Comparison of ENCODE assay signal across 19 cellular contexts in genomic region chr7:132466367-132466766, GRCh38.
"Had no signal": no experiment of that assay in that cellular context is flagged by ENCODE, and none has a peak within 500 bp of the region (broad histone marks: within the 10 kb centered on the region; RNA-seq: fewer than 3 reads in every experiment).

No MANE protein-coding gene starts in this region.

- H3K9me3 Mint-ChIP-seq: mesothelial cell of epicardium; natural killer cell; nephron progenitor cell; neural progenitor cell; stimulated activated memory B cell treated with anti-CD40 and anti-IgM and Interleukin-4, amounts not matched to agents 10 μg/mL and 1 μg/mL and 100 μg/mL, for 72 hours; stimulated activated naive CD8-positive, alpha-beta T cell treated with anti-CD3 and anti-CD28 coated beads, Interleukin-15, Interleukin-2, amounts not matched to agents 100 ng/mL and 50 ng/mL, for 24 hours; type B pancreatic cell had no signal

- ATAC-seq: right lobe of liver; stimulated activated memory B cell treated with anti-CD40 and anti-IgM and Interleukin-4, amounts not matched to agents 10 μg/mL and 1 μg/mL and 100 μg/mL, for 72 hours had no signal

- H3K27me3 Mint-ChIP-seq: stimulated activated naive CD8-positive, alpha-beta T cell treated with anti-CD3 and anti-CD28 coated beads, Interleukin-15, Interleukin-2, amounts not matched to agents 100 ng/mL and 50 ng/mL, for 24 hours had no signal

- DNase-seq: islet precursor cell; left ventricle myocardium inferior; mesendoderm; naive B cell; natural killer cell; nephron progenitor cell; ovary; right lobe of liver; stimulated activated CD4-positive, alpha-beta T cell treated with anti-CD3 and anti-CD28 coated beads, Interleukin-1b, Interleukin-23, amount 100 ng/mL, for 48 hours; stimulated activated CD4-positive, alpha-beta T cell treated with anti-CD3 and anti-CD28 coated beads, Interleukin-2, amount 100 ng/mL, for 48 hours; stimulated activated CD4-positive, alpha-beta T cell treated with anti-CD3 and anti-CD28 coated beads, Interleukin-4, amount 100 ng/mL, for 4 hours; stimulated activated CD8-positive, alpha-beta memory T cell treated with anti-CD3 and anti-CD28 coated beads, Interleukin-4, amount 100 ng/mL, for 48 hours; substantia nigra had no signal

- H3K4me1 Mint-ChIP-seq: naive B cell; neural progenitor cell; stimulated activated memory B cell treated with anti-CD40 and anti-IgM and Interleukin-4, amounts not matched to agents 10 μg/mL and 1 μg/mL and 100 μg/mL, for 72 hours had no signal

- H3K4me3 Mint-ChIP-seq: mesothelial cell of epicardium; naive B cell; natural killer cell; nephron progenitor cell; neural progenitor cell; stimulated activated memory B cell treated with anti-CD40 and anti-IgM and Interleukin-4, amounts not matched to agents 10 μg/mL and 1 μg/mL and 100 μg/mL, for 72 hours; stimulated activated naive CD8-positive, alpha-beta T cell treated with anti-CD3 and anti-CD28 coated beads, Interleukin-15, Interleukin-2, amounts not matched to agents 100 ng/mL and 50 ng/mL, for 24 hours; type B pancreatic cell had no signal

- H3K27ac Mint-ChIP-seq: mesothelial cell of epicardium; natural killer cell; nephron progenitor cell; neural progenitor cell; progenitor cell of endocrine pancreas; stimulated activated memory B cell treated with anti-CD40 and anti-IgM and Interleukin-4, amounts not matched to agents 10 μg/mL and 1 μg/mL and 100 μg/mL, for 72 hours; stimulated activated naive CD8-positive, alpha-beta T cell treated with anti-CD3 and anti-CD28 coated beads, Interleukin-15, Interleukin-2, amounts not matched to agents 100 ng/mL and 50 ng/mL, for 24 hours; type B pancreatic cell had no signal

- H3K36me3 Mint-ChIP-seq: mesothelial cell of epicardium; naive B cell; natural killer cell; neural progenitor cell; stimulated activated memory B cell treated with anti-CD40 and anti-IgM and Interleukin-4, amounts not matched to agents 10 μg/mL and 1 μg/mL and 100 μg/mL, for 72 hours had no signal
